In genomic region chr22:42820075-42820763, GRCh38 we compare ENCODE assay signal across 8 cellular contexts. TPM values are rescaled to one million over a fixed set of nuclear protein-coding genes. Genes with fewer than 3 reads are reported as not detected.
A peak's percentile ranks its signal among the peaks of the same experiment; 100 is the strongest.
DNase-seq lines count a peak whose midpoint lies in the region; ATAC-seq and TF ChIP-seq lines count a peak whose summit lies in the region.

No MANE protein-coding gene starts in this region.

- H3K27ac ChIP-seq in 22Rv1 = peak overlapping the region; percentile 58
- no peak overlapping the region for H3K27ac ChIP-seq in GM23338 (ENCODE audit: low read depth)
- H3K27ac ChIP-seq in caudate nucleus (ENCODE audit: low read depth, low read length) = no peak overlapping the region

- H3K4me1 ChIP-seq in GM23338 (ENCODE audit: insufficient read depth) = no peaks in the 10 kb centered on the region

- no peaks in the 10 kb centered on the region for H3K36me3 ChIP-seq in GM23338 (ENCODE audit: insufficient read depth)

- no peak overlapping the region for H2AFZ ChIP-seq in GM23338

- no peaks in the 10 kb centered on the region for H3F3A ChIP-seq in GM23338 (replicated peaks; ENCODE audit: low read depth)

- no peaks in the 10 kb centered on the region for H3K27me3 ChIP-seq in GM23338 (ENCODE audit: insufficient read depth)

- H3K27me3 Mint-ChIP-seq in GM23338 (ENCODE audit: insufficient read depth, low read depth, poor library complexity) = no peaks in the 10 kb centered on the region

- H3K9me2 ChIP-seq in GM23338 (ENCODE audit: insufficient read depth) = no peaks in the 10 kb centered on the region

- peaks cover 4% of the 10 kb centered on the region; the same call in 2 of the 3 replicates for H3K9me3 Mint-ChIP-seq in GM23338

- TF ChIP-seq CTCF in 22Rv1 (IDR thresholded peaks at IDR 0.05) = peak; percentile 83
- peak; percentile 62 to 84 for TF ChIP-seq CTCF in GM23338 (conservative IDR thresholded peaks at IDR 0.05; ENCODE audit: low read depth in 2 of 2)

- H3K4me1 Mint-ChIP-seq in GM23338 = no peaks in the 10 kb centered on the region

- no peak overlapping the region for H3K4me3 Mint-ChIP-seq in GM23338

- ATAC-seq in GM23338 = no peak
- ATAC-seq in GM18873 (IDR thresholded peaks at IDR 0.05; ENCODE audit: low FRiP score, unreplicated experiment) = no peak

- no peak overlapping the region for H3K4me3 ChIP-seq in GM23338

- H3K79me2 ChIP-seq in GM23338 (replicated peaks; ENCODE audit: insufficient read depth) = no peaks in the 10 kb centered on the region

- peaks cover 10% of the 10 kb centered on the region; the same call in 2 of the 3 replicates for H3K36me3 Mint-ChIP-seq in GM23338 (ENCODE audit: low read depth)

- H4K20me1 ChIP-seq in GM23338 (replicated peaks; ENCODE audit: insufficient read depth) = no peaks in the 10 kb centered on the region

- H3K27ac Mint-ChIP-seq in GM23338 = no peak overlapping the region; the same call in 1 of the 2 replicates

- no peak overlapping the region for H3K4me2 ChIP-seq in GM23338

- DNase-seq in GM23338 (ENCODE audit: low spot score) (peak; percentile 78), SKM-1 (lab: John Stamatoyannopoulos, UW; ENCODE audit: unreplicated experiment) (peak; percentile 29), germinal center (ENCODE audit: low spot score) (peak; percentile 43), stromal cell of bone marrow (ENCODE audit: low read depth) (peak; percentile 86), caudate nucleus (lab: John Stamatoyannopoulos, UW) (no peak), mesenteric fat pad (ENCODE audit: low spot score) (no peak)

TF ChIP-seq in GM23338, 12 proteins besides CTCF, POLR2A, EP300 and RAD21:
- TF ChIP-seq REST (IDR thresholded peaks at IDR 0.05; ENCODE audit: unreplicated experiment) = no peak
- TF ChIP-seq POLR2AphosphoS5 (IDR thresholded peaks at IDR 0.05; ENCODE audit: low read depth) = no peak
- no peak for TF ChIP-seq EZH2 (IDR thresholded peaks at IDR 0.05; ENCODE audit: low read depth, unreplicated experiment)
- TF ChIP-seq JUNB (IDR thresholded peaks at IDR 0.05; ENCODE audit: unreplicated experiment) = no peak
- TF ChIP-seq NANOG (IDR thresholded peaks at IDR 0.05; ENCODE audit: borderline replicate concordance) = no peak
- TF ChIP-seq EZH2phosphoT487 (IDR thresholded peaks at IDR 0.05; ENCODE audit: unreplicated experiment) = no peak
- TF ChIP-seq ZNF331 (CRISPR knock-in tag; IDR thresholded peaks at IDR 0.05; ENCODE audit: low read depth) = no peak
- TF ChIP-seq ZNF462 (CRISPR knock-in tag; IDR thresholded peaks at IDR 0.05) = no peak
- no peak for TF ChIP-seq ETS1 (IDR thresholded peaks at IDR 0.05)
TF ChIP-seq in GM23338: peak in this region for 0.

RNA-seq across cellular contexts. Expression of gene ARFGAP3, which starts 36.9 kb away (rescaled TPM):
- 17.7 and 19.1 TPM in 2 replicates for total RNA-seq in GM23338 (2014; rRNA removed; shearing (Covaris generic))
- polyA plus RNA-seq in GM23338 (2016; fragmentation: Nextera tagmentation; extraction: Ambion mirVana) = 13.0 and 14.8 TPM in 2 replicates
- 57.3 TPM for total RNA-seq in mesenteric fat pad

Comparison
In these comparisons a context has a peak if more than half of its experiments do, and no peak if none do; other contexts are left out.
1. DNase-seq: peak in GM23338 (single experiment), SKM-1 (single experiment), germinal center (single experiment) and stromal cell of bone marrow (single experiment); none in caudate nucleus (0 of 61) and mesenteric fat pad (single experiment).